35 cellular contexts compared by ENCODE assay signal in the genomic region with DNA sequence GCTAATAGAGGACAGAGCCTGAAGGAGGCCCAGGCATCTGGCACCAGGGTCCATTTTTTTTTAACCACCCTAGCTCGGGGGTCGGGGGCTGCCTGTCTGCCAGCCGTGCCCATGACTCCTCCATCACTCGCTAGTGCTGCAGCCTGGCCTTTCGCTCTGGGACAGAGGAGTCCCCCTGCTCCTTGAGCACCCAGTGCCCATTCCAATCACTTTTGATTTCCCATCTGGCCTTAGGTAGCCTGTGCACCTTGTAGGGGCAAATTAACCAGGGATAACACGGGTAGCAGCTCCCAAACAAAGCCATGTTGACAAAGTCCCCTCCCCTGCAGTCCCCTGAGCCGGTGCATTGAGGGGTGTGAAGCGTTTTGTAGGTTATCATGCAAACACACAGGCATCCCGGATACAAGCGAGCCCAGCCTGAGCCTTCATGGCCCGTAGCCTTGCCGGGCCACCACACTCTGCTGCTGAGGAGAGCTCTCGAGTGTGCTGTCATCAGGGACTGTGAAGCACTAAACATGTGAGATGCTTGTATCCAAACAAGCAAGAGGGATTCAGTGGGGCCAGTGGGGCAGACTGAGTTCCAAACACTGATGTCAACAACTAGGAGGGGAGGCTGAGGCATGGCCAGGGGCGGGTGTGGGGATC.
"Had no signal": no experiment of that assay in that cellular context is flagged by ENCODE, and none has a peak within 500 bp of the region (broad histone marks: within the 10 kb centered on the region; RNA-seq: fewer than 3 reads in every experiment).

No MANE protein-coding gene starts in this region.

- H3K4me1 Mint-ChIP-seq: activated naive CD4-positive, alpha-beta T cell treated with anti-CD3 and anti-CD28 coated beads, Interleukin-2, amount 50 U/mL, for 24 hours; activated naive CD8-positive, alpha-beta T cell treated with anti-CD3 and anti-CD28 coated beads, Interleukin-2, amount 50 U/mL, for 24 hours; central memory CD8-positive, alpha-beta T cell; immature natural killer cell; mesothelial cell of epicardium; naive B cell had no signal

- H3K36me3 ChIP-seq: breast epithelium, esophagus muscularis mucosa, heart left ventricle, pancreas, right atrium auricular region, spleen, thoracic aorta, uterus, WERI-Rb-1 had no signal

- H3K9me3 Mint-ChIP-seq: activated naive CD4-positive, alpha-beta T cell treated with anti-CD3 and anti-CD28 coated beads, Interleukin-2, amount 50 U/mL, for 24 hours; activated naive CD8-positive, alpha-beta T cell treated with anti-CD3 and anti-CD28 coated beads, Interleukin-2, amount 50 U/mL, for 24 hours; activated T-helper 1 cell treated with anti-CD3 and anti-CD28 coated beads, Interleukin-12 subunit alpha, Interleukin-12 subunit beta, Interleukin-2, Interleukin-4 antibody, amounts not matched to agents 30 ng/mL and 10 ng/mL and 1 ng/mL, durations not matched to agents 14 hours and 24 hours and 36 hours; central memory CD8-positive, alpha-beta T cell; immature natural killer cell; mesothelial cell of epicardium; naive B cell; nephron progenitor cell; type B pancreatic cell had no signal

- H3K9me3 ChIP-seq: breast epithelium, esophagus muscularis mucosa, heart left ventricle, pancreas, psoas muscle, right atrium auricular region, spleen, thoracic aorta, uterus had no signal

- H3K4me3 ChIP-seq: breast epithelium, esophagus muscularis mucosa, heart left ventricle, pancreas, psoas muscle, right atrium auricular region, spleen, thoracic aorta, uterus had no signal

- DNase-seq: activated CD4-positive, alpha-beta T cell treated with anti-CD3 and anti-CD28 coated beads for 48 hours; activated CD4-positive, alpha-beta T cell treated with anti-CD3 and anti-CD28 coated beads, Interleukin-2, amount 50 U/mL, for 48 hours; activated CD8-positive, alpha-beta memory T cell treated with anti-CD3 and anti-CD28 coated beads, Interleukin-2, amount 50 U/mL, for 4 hours; activated gamma-delta T cell treated with Interleukin-2 at 50 U/mL for 16 hours; activated naive CD8-positive, alpha-beta T cell treated with anti-CD3 and anti-CD28 coated beads, Interleukin-2, amount 50 U/mL, for 24 hours; activated T-cell treated with anti-CD3 and anti-CD28 coated beads, Interleukin-2, amount 50 U/mL, for 1 hour; amygdala; dermis blood vessel endothelial cell; effector CD4-positive, alpha-beta T cell; foreskin keratinocyte; heart left ventricle; hypothalamus; immature natural killer cell; kidney; left colon; mammary epithelial cell; naive B cell; nephron progenitor cell; pancreas; psoas muscle; spleen; stimulated activated naive CD4-positive, alpha-beta T cell; T1000; uterus; WERI-Rb-1 had no signal

- H3K27me3 ChIP-seq: breast epithelium, pancreas, right atrium auricular region, uterus had no signal

- H3K36me3 Mint-ChIP-seq: activated naive CD4-positive, alpha-beta T cell treated with anti-CD3 and anti-CD28 coated beads, Interleukin-2, amount 50 U/mL, for 24 hours; immature natural killer cell; mesothelial cell of epicardium; naive B cell; type B pancreatic cell had no signal

- H3K4me3 Mint-ChIP-seq: activated naive CD4-positive, alpha-beta T cell treated with anti-CD3 and anti-CD28 coated beads, Interleukin-2, amount 50 U/mL, for 24 hours; activated naive CD8-positive, alpha-beta T cell treated with anti-CD3 and anti-CD28 coated beads, Interleukin-2, amount 50 U/mL, for 24 hours; activated T-helper 1 cell treated with anti-CD3 and anti-CD28 coated beads, Interleukin-12 subunit alpha, Interleukin-12 subunit beta, Interleukin-2, Interleukin-4 antibody, amounts not matched to agents 30 ng/mL and 10 ng/mL and 1 ng/mL, durations not matched to agents 14 hours and 24 hours and 36 hours; central memory CD8-positive, alpha-beta T cell; immature natural killer cell; mesothelial cell of epicardium; naive B cell; nephron progenitor cell; type B pancreatic cell had no signal

- H3K27ac ChIP-seq: breast epithelium, esophagus muscularis mucosa, foreskin keratinocyte, heart left ventricle, pancreas, psoas muscle, right atrium auricular region, spleen, thoracic aorta, uterus, WERI-Rb-1 had no signal

- H3K27ac Mint-ChIP-seq: activated naive CD4-positive, alpha-beta T cell treated with anti-CD3 and anti-CD28 coated beads, Interleukin-2, amount 50 U/mL, for 24 hours; activated naive CD8-positive, alpha-beta T cell treated with anti-CD3 and anti-CD28 coated beads, Interleukin-2, amount 50 U/mL, for 24 hours; activated T-helper 1 cell treated with anti-CD3 and anti-CD28 coated beads, Interleukin-12 subunit alpha, Interleukin-12 subunit beta, Interleukin-2, Interleukin-4 antibody, amounts not matched to agents 30 ng/mL and 10 ng/mL and 1 ng/mL, durations not matched to agents 14 hours and 24 hours and 36 hours; immature natural killer cell; mesothelial cell of epicardium; naive B cell; nephron progenitor cell; type B pancreatic cell had no signal

- ATAC-seq: activated CD4-positive, CD25-positive, alpha-beta regulatory T cell treated with anti-CD3 and anti-CD28 coated beads, Interleukin-2, amount 50 U/mL, for 24 hours; activated naive CD8-positive, alpha-beta T cell treated with anti-CD3 and anti-CD28 coated beads, Interleukin-2, amount 50 U/mL, for 24 hours; foreskin keratinocyte; heart left ventricle; left colon; pancreas; psoas muscle had no signal

- H3K4me1 ChIP-seq: breast epithelium, esophagus muscularis mucosa, foreskin keratinocyte, heart left ventricle, pancreas, psoas muscle, spleen, uterus had no signal
